16 cellular contexts compared by ENCODE assay signal in genomic region chr4:94562285-94562684, GRCh38.
"Had no signal": no experiment of that assay in that cellular context is flagged by ENCODE, and none has a peak within 500 bp of the region (broad histone marks: within the 10 kb centered on the region; RNA-seq: fewer than 3 reads in every experiment).

No MANE protein-coding gene starts in this region.

- H3K27ac ChIP-seq: VCaP had no signal

- H3K9me3 ChIP-seq: mucosa of descending colon, prostate gland had no signal

- H3K27ac Mint-ChIP-seq: activated CD4-positive, alpha-beta memory T cell treated with anti-CD3 and anti-CD28 coated beads, Interleukin-2, amount 10 ng/mL, durations not matched to agents 7 days and 5 days; activated naive CD8-positive, alpha-beta T cell treated with anti-CD3 and anti-CD28 coated beads, Interleukin-2, amount 10 ng/mL, durations not matched to agents 7 days and 5 days; effector memory CD8-positive, alpha-beta T cell; immature natural killer cell; natural killer cell; stimulated activated naive CD8-positive, alpha-beta T cell treated with anti-CD3 and anti-CD28 coated beads, Interleukin-15, amount 100 ng/mL, for 72 hours had no signal

- H3K36me3 ChIP-seq: prostate gland had no signal

- H3K9me3 Mint-ChIP-seq: activated CD4-positive, alpha-beta memory T cell treated with anti-CD3 and anti-CD28 coated beads, Interleukin-2, amount 10 ng/mL, durations not matched to agents 7 days and 5 days; effector memory CD8-positive, alpha-beta T cell; immature natural killer cell; natural killer cell; stimulated activated naive CD8-positive, alpha-beta T cell treated with anti-CD3 and anti-CD28 coated beads, Interleukin-15, amount 100 ng/mL, for 72 hours had no signal

- H3K4me3 ChIP-seq: mucosa of descending colon, prostate gland had no signal

- H3K27me3 Mint-ChIP-seq: activated CD4-positive, alpha-beta memory T cell treated with anti-CD3 and anti-CD28 coated beads, Interleukin-2, amount 10 ng/mL, durations not matched to agents 7 days and 5 days; activated naive CD8-positive, alpha-beta T cell treated with anti-CD3 and anti-CD28 coated beads, Interleukin-2, amount 10 ng/mL, durations not matched to agents 7 days and 5 days; effector memory CD8-positive, alpha-beta T cell; stimulated activated naive CD8-positive, alpha-beta T cell treated with anti-CD3 and anti-CD28 coated beads, Interleukin-15, amount 100 ng/mL, for 72 hours had no signal

- ATAC-seq: effector memory CD8-positive, alpha-beta T cell; mucosa of descending colon; natural killer cell; stimulated activated naive CD8-positive, alpha-beta T cell treated with anti-CD3 and anti-CD28 coated beads, Interleukin-15, amount 100 ng/mL, for 72 hours had no signal

- H3K36me3 Mint-ChIP-seq: immature natural killer cell, natural killer cell had no signal

- H3K4me1 Mint-ChIP-seq: activated naive CD8-positive, alpha-beta T cell treated with anti-CD3 and anti-CD28 coated beads, Interleukin-2, amount 10 ng/mL, durations not matched to agents 7 days and 5 days; stimulated activated naive CD8-positive, alpha-beta T cell treated with anti-CD3 and anti-CD28 coated beads, Interleukin-15, amount 100 ng/mL, for 72 hours had no signal

- H3K4me3 Mint-ChIP-seq: activated CD4-positive, alpha-beta memory T cell treated with anti-CD3 and anti-CD28 coated beads, Interleukin-2, amount 10 ng/mL, durations not matched to agents 7 days and 5 days; activated naive CD8-positive, alpha-beta T cell treated with anti-CD3 and anti-CD28 coated beads, Interleukin-2, amount 10 ng/mL, durations not matched to agents 7 days and 5 days; effector memory CD8-positive, alpha-beta T cell; immature natural killer cell; natural killer cell; stimulated activated naive CD8-positive, alpha-beta T cell treated with anti-CD3 and anti-CD28 coated beads, Interleukin-15, amount 100 ng/mL, for 72 hours had no signal

- DNase-seq: activated CD4-positive, alpha-beta memory T cell treated with anti-CD3 and anti-CD28 coated beads, Interleukin-2, amount 10 ng/mL, durations not matched to agents 7 days and 5 days; activated CD8-positive, alpha-beta memory T cell treated with anti-CD3 and anti-CD28 coated beads, Interleukin-2, amount 50 U/mL, for 4 hours; activated naive CD8-positive, alpha-beta T cell treated with anti-CD3 and anti-CD28 coated beads, Interleukin-2, amount 10 ng/mL, durations not matched to agents 7 days and 5 days; aorta; caudate nucleus; effector memory CD8-positive, alpha-beta T cell; immature natural killer cell; mucosa of descending colon; natural killer cell; nucleus accumbens; stimulated activated CD4-positive, alpha-beta T cell treated with anti-CD3 and anti-CD28 coated beads, Interleukin-15, amount 100 ng/mL, for 24 hours; stimulated activated CD4-positive, alpha-beta T cell treated with anti-CD3 and anti-CD28 coated beads, Interleukin-4, amount 100 ng/mL, for 24 hours; stimulated activated naive CD8-positive, alpha-beta T cell treated with anti-CD3 and anti-CD28 coated beads, Interleukin-15, amount 100 ng/mL, for 72 hours; T-helper 1 cell had no signal
